In genomic region chrX:153580700-153581386, GRCh38 we compare ENCODE assay signal across 11 cellular contexts. TPM values are rescaled to one million over a fixed set of nuclear protein-coding genes. Genes with fewer than 3 reads are reported as not detected.
DNase-seq lines count a peak whose midpoint lies in the region; ATAC-seq, FAIRE-seq and TF ChIP-seq lines count a peak whose summit lies in the region.
"Had no signal": no experiment of that assay in that cellular context is flagged by ENCODE, and none has a peak within 500 bp of the region (broad histone marks: within the 10 kb centered on the region; RNA-seq: fewer than 3 reads in every experiment).

No MANE protein-coding gene starts in this region.

- POLR2A ChIA-PET in A549 (lab: Yijun Ruan, JAX) (no interaction called here), H1 (lab: Charles Lee; ENCODE audit: partially characterized antibody) (interaction anchor here (0.8 kb wide), 1 partner anchor 14 kb away, joined by 3 read pairs; no protein-coding TSS in a partner anchor)

- ATAC-seq in A549: peak in 1 of 2 experiments; percentile 63; a peak in 3 of 6 replicates
- ATAC-seq: Panc1 had no signal

- H2BK15ac ChIP-seq in H1 (ENCODE audit: low read length): no peak overlapping the region

- peak in 1 of 2 experiments; percentile 13; a peak in 1 of 5 replicates for TF ChIP-seq RAD21 in A549 (conservative IDR thresholded peaks at IDR 0.05 in 1 of 2, IDR thresholded peaks at IDR 0.05 in 1 of 2)
- TF ChIP-seq RAD21 in H1 (IDR thresholded peaks at IDR 0.05 in 1 of 2, conservative IDR thresholded peaks at IDR 0.05 in 1 of 2; ENCODE audit: low read depth in 2 of 2, low read length in 2 of 2): peak; percentile 34 to 53

- H2BK20ac ChIP-seq in H1 (ENCODE audit: low read length): no peak overlapping the region

- no peak overlapping the region for H3K27ac ChIP-seq in A549
- H3K27ac ChIP-seq in H1 (ENCODE audit: low read depth, low read length): no peak overlapping the region
- H3K27ac ChIP-seq: esophagus squamous epithelium, skin epidermis had no signal

- H3K23ac ChIP-seq in H1 (ENCODE audit: insufficient read length): no peak overlapping the region

- no peak overlapping the region for H4K5ac ChIP-seq in H1 (ENCODE audit: insufficient read length, low read depth, low read length)

- no peak for FAIRE-seq in A549 (lab: Jason Lieb, UNC)
- no peak for FAIRE-seq in D721Med (lab: Jason Lieb, UNC)
- FAIRE-seq in H1 (lab: Jason Lieb, UNC): no peak

- H3K4me3 ChIP-seq in A549: no peak overlapping the region
- no peak overlapping the region for H3K4me3 ChIP-seq in H1 (ENCODE audit: extremely low read depth in 1 of 4, insufficient read depth in 2 of 4, low read depth in 3 of 4, low read length in 4 of 4)
- H3K4me3 ChIP-seq: esophagus squamous epithelium, skin epidermis had no signal

- no peaks in the 10 kb centered on the region for H3K79me2 ChIP-seq in H1 (ENCODE audit: control insufficient read depth in 1 of 2, insufficient read depth in 2 of 2, low read length in 2 of 2)

- DNase-seq in A549 (ENCODE audit: low read depth in 1 of 2, low spot score in 1 of 2) (peak in 1 of 2 experiments; percentile 14), D721Med (ENCODE audit: insufficient read length, low spot score) (no peak), NCI-H1694 (lab: John Stamatoyannopoulos, UW) (peak; percentile 35), H1 (ENCODE audit: low read depth in 1 of 2, low spot score in 2 of 2) (peak in 1 of 2 experiments; percentile 76), SK-N-DZ (ENCODE audit: low spot score) (no peak), AG08395 (ENCODE audit: low spot score) (no peak)
- no peak for DNase-seq in activated CD4-positive, alpha-beta T cell treated with anti-CD3 and anti-CD28 coated beads, Interleukin-2, amount 50 U/mL, for 4 hours
- DNase-seq: esophagus squamous epithelium, NCI-H2171 had no signal

- H3K9me3 ChIP-seq in A549 (no peaks in the 10 kb centered on the region), H1 (ENCODE audit: insufficient read depth in 2 of 2, low read depth in 1 of 2, low read length in 1 of 2) (no peaks in the 10 kb centered on the region)
- H3K9me3 ChIP-seq: esophagus squamous epithelium had no signal

- H3K14ac ChIP-seq in H1 (ENCODE audit: insufficient read length): no peak overlapping the region

- no peak overlapping the region for H2BK12ac ChIP-seq in H1 (ENCODE audit: low read depth, low read length)

- H4K8ac ChIP-seq in H1 (ENCODE audit: extremely low read depth, insufficient read depth, low read length): no peak overlapping the region; the same call in 1 of the 2 replicates

- no peak overlapping the region for H2BK120ac ChIP-seq in H1 (replicated peaks; ENCODE audit: low read depth, low read length)

- no peak overlapping the region for H4K91ac ChIP-seq in H1 (replicated peaks; ENCODE audit: insufficient read length, low read length)

- no peaks in the 10 kb centered on the region for H3K23me2 ChIP-seq in H1 (ENCODE audit: low read depth, low read length)

- no peaks in the 10 kb centered on the region for H3K27me3 ChIP-seq in H1 (replicated peaks in 1 of 4; ENCODE audit: control insufficient read depth in 3 of 4, extremely low read depth in 1 of 4, insufficient read depth in 3 of 4, low read length in 3 of 4)
- H3K27me3 ChIP-seq: esophagus squamous epithelium had no signal

- no peak overlapping the region for H3K9ac ChIP-seq in H1 (replicated peaks in 1 of 4; ENCODE audit: extremely low read depth in 1 of 4, low read depth in 3 of 4, low read length in 3 of 4)

- H3K79me1 ChIP-seq in H1 (ENCODE audit: low read depth, low read length): no peaks in the 10 kb centered on the region; the same call in 1 of the 2 replicates

- no peak overlapping the region for H2BK5ac ChIP-seq in H1 (ENCODE audit: low read depth, low read length)

- H3K4me1 ChIP-seq in A549 (no peaks in the 10 kb centered on the region), H1 (replicated peaks in 1 of 4; ENCODE audit: control insufficient read depth in 3 of 4, insufficient read depth in 4 of 4, low read length in 3 of 4) (peaks cover 0 to 11% (median 1%) of the 10 kb centered on the region in 4 experiments; a peak in 3 of 7 replicates)

- CTCF ChIA-PET in A549 (lab: Yijun Ruan, JAX): interaction anchor here (0.9 to 1.8 kb wide), 5 partner anchors 10 to 41 kb away, joined by 3 to 6 read pairs (median 3); no protein-coding TSS in a partner anchor
- CTCF ChIA-PET in H1 (lab: Charles Lee; ENCODE audit: partially characterized antibody): interaction anchor here (0.6 to 4.8 kb wide), 19 partner anchors 9 to 943 kb away, joined by 3 to 27 read pairs (median 4); no protein-coding TSS in a partner anchor

- 60% methylated on average over 14 of the region's 14 CpGs for WGBS in A549 (ENCODE audit: missing lambda C conversion rate)
- 44% methylated on average over 7 of the region's 14 CpGs; no CpG with 5 or more reads in 1 of the 2 experiments for WGBS in H1 (ENCODE audit: extremely low coverage in 1 of 2, insufficient coverage in 1 of 2, insufficient read length in 1 of 2, insufficient replicate concordance in 2 of 2, low coverage in 1 of 2, low lambda C conversion rate in 2 of 2, missing lambda C conversion rate in 1 of 2), 2 experiments

- no peak overlapping the region for H2AK5ac ChIP-seq in H1 (ENCODE audit: low read depth, low read length)

- no peak overlapping the region for H3K4ac ChIP-seq in H1 (replicated peaks; ENCODE audit: insufficient read length, low read depth, low read length)

- H3K56ac ChIP-seq in H1 (replicated peaks; ENCODE audit: insufficient read length, low read depth, low read length): no peak overlapping the region

- no peaks in the 10 kb centered on the region for H3K36me3 ChIP-seq in H1 (ENCODE audit: control insufficient read depth in 2 of 4, insufficient read depth in 4 of 4, low read length in 3 of 4)
- H3K36me3 ChIP-seq: esophagus squamous epithelium had no signal

- H2AFZ ChIP-seq in H1 (ENCODE audit: low read length): no peak overlapping the region

- no peak for TF ChIP-seq EP300 in A549 (IDR thresholded peaks at IDR 0.05)
- no peak for TF ChIP-seq EP300 in H1 (IDR thresholded peaks at IDR 0.05; ENCODE audit: borderline replicate concordance in 1 of 2, low read depth in 2 of 2, low read length in 2 of 2)

- H3K4me2 ChIP-seq in A549: peak overlapping the region; percentile 36; the same call in 1 of the 3 replicates
- no peak overlapping the region for H3K4me2 ChIP-seq in H1 (ENCODE audit: insufficient read depth in 1 of 2, low read depth in 2 of 2, low read length in 2 of 2)

- TF ChIP-seq CTCF in A549 (IDR thresholded peaks at IDR 0.05) (peak; percentile 30; the same call in 2 of the 3 replicates), D721Med (IDR thresholded peaks at IDR 0.05; ENCODE audit: insufficient read depth, missing control alignments) (peak; percentile 18), H1 (IDR thresholded peaks at IDR 0.05; ENCODE audit: control extremely low read depth in 1 of 3, insufficient read depth in 1 of 3, low read depth in 1 of 3, low read length in 3 of 3) (peak in 2 of 3 experiments; percentile 44 to 65; a peak in 3 of 4 replicates)

- no peaks in the 10 kb centered on the region for H4K20me1 ChIP-seq in H1 (replicated peaks in 1 of 2; ENCODE audit: control insufficient read depth in 1 of 2, insufficient read depth in 2 of 2, low read length in 2 of 2)

- no peak overlapping the region for H3K18ac ChIP-seq in H1 (ENCODE audit: extremely low read depth, low read length)

- TF ChIP-seq POLR2A in A549 (IDR thresholded peaks at IDR 0.05; ENCODE audit: low read length) (no peak), H1 (IDR thresholded peaks at IDR 0.05; ENCODE audit: control extremely low read depth in 1 of 2, low read depth in 2 of 2, low read length in 2 of 2) (no peak)

TF ChIP-seq in A549, 52 proteins besides CTCF, POLR2A, EP300 and RAD21 (continues in another document):
- TF ChIP-seq MAX (IDR thresholded peaks at IDR 0.05) (no peak), MAZ (IDR thresholded peaks at IDR 0.05; ENCODE audit: borderline replicate concordance, low read depth, low read length) (no peak), ZC3H11A (IDR thresholded peaks at IDR 0.05) (no peak)

TF ChIP-seq in H1, 55 proteins besides CTCF, POLR2A, EP300 and RAD21 (continues in another document):
- TF ChIP-seq NRF1 (IDR thresholded peaks at IDR 0.05; ENCODE audit: low read depth, low read length): no peak
- TF ChIP-seq FOSL1 (IDR thresholded peaks at IDR 0.05; ENCODE audit: insufficient read depth, low read depth, low read length): no peak
- TF ChIP-seq HDAC2 (IDR thresholded peaks at IDR 0.05; ENCODE audit: borderline replicate concordance in 1 of 2, low read depth in 2 of 2, low read length in 2 of 2): no peak
- TF ChIP-seq CHD1 (IDR thresholded peaks at IDR 0.05; ENCODE audit: low read depth, low read length): no peak
- no peak for TF ChIP-seq KDM5A (IDR thresholded peaks at IDR 0.05; ENCODE audit: low read length)
- TF ChIP-seq KDM4A (IDR thresholded peaks at IDR 0.05; ENCODE audit: low read depth, low read length, severe bottlenecking): no peak
- no peak for TF ChIP-seq NANOG (IDR thresholded peaks at IDR 0.05; ENCODE audit: insufficient read depth, low read depth, low read length, poor library complexity, severe bottlenecking)
- TF ChIP-seq POLR2AphosphoS5 (IDR thresholded peaks at IDR 0.05; ENCODE audit: low read depth, low read length): no peak
- no peak for TF ChIP-seq TAF1 (IDR thresholded peaks at IDR 0.05; ENCODE audit: low read depth, low read length)

RNA-seq across cellular contexts. Expression of gene CCNQ, which starts 18.1 kb away (rescaled TPM):
- 25.6 and 29.9 TPM in 2 replicates for polyA plus RNA-seq in A549 (2011; rRNA removed)
- polyA plus RNA-seq in A549 (2012; cell fraction: cytosol; rRNA removed): 66.2 and 77.2 TPM in 2 replicates
- polyA plus RNA-seq in A549 (2012; cell fraction: nucleus; rRNA removed): 38.8 and 41.9 TPM in 2 replicates
- 32.0 to 36.0 TPM (median 32.6 TPM) in 3 replicates for polyA plus RNA-seq in A549 (2017; fragmentation: RNase III; extraction: RNeasy Plus Mini Kit Qiagen cat#74134 plus additional on column Dnase treatment)
- 27.2 and 32.6 TPM in 2 replicates for polyA minus RNA-seq in A549 (2011; rRNA and poly(A)+ RNA removed)
- 15.8 and 16.6 TPM in 2 replicates for total RNA-seq in H1 (2021; fragmentation: NEBNext Ultra II Directional; extraction: Animal tissue kit (Norgen Biotek cat#: 25700))
- polyA plus RNA-seq in H1 (2011; rRNA removed): 32.1 and 34.9 TPM in 2 replicates
- 24.8 TPM for polyA plus RNA-seq in H1 (2011; cell fraction: cytosol; rRNA removed)
- 29.3 TPM for polyA plus RNA-seq in H1 (2011; cell fraction: nucleus; rRNA removed)
- 15.3 to 19.7 TPM (median 16.7 TPM) in 4 replicates for polyA plus RNA-seq in H1 (2012, experiment 1 of 2)
- polyA plus RNA-seq in H1 (2012, experiment 2 of 2): 24.7 TPM
- 14.3 TPM for polyA plus RNA-seq in H1 (2013, experiment 1 of 2)
- 15.1 TPM for polyA plus RNA-seq in H1 (2013, experiment 2 of 2)
- polyA minus RNA-seq in H1 (2011; rRNA and poly(A)+ RNA removed): 12.1 and 15.2 TPM in 2 replicates
- polyA minus RNA-seq in H1 (2011; cell fraction: cytosol; rRNA and poly(A)+ RNA removed): 11.1 TPM
- polyA minus RNA-seq in H1 (2011; cell fraction: nucleus; rRNA and poly(A)+ RNA removed): 9.1 TPM
- 22.2 and 23.4 TPM in 2 replicates for polyA plus RNA-seq in SK-N-DZ (2014; cell fraction: cytosol; rRNA removed)
- polyA plus RNA-seq in SK-N-DZ (2014; cell fraction: nucleus; rRNA removed): 21.4 and 21.8 TPM in 2 replicates

Comparison
In these comparisons a context has a peak if more than half of its experiments do, and no peak if none do; other contexts are left out.
1. Of the 18 proteins assayed by ChIP-seq in both H1 and A549: peak only in H1: none; only in A549: none; in both: CTCF; in neither: 16; mixed calls (peak in some experiments, not most) for 1.